In the genomic region with DNA sequence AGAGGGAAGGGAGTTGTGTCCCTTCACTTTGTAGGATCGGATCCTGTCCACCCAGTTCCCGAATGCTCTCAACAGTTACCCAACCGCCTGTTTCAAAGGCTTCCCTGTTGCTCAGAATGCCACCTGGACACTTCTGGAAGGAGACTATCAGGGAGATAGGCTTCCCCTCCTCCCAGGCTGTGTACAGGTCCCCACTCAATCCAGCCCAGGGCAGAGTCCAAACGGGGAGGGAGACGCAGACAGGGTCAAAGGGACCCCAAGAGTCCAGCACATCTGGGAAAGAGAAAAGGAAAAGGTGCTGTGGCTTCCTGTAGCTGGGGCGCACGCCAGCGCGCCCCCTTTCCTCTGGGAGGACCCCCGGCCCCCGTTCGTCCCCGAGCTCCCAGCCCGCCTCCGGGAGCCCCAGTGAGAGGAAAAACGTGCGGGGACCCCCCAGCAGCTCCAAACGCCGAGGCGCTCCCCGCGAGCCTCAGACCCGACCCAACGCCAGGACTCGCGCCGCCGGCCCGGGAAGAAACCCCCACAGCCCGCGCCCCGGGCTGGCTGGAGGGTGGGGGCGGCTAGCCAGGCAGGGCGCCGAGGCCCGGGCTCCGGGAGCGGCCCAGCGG, we compare ENCODE assay signal across 8 cellular contexts. TPM values are rescaled to one million over a fixed set of nuclear protein-coding genes. Genes with fewer than 3 reads are reported as not detected.
A peak's percentile ranks its signal among the peaks of the same experiment; 100 is the strongest.
DNase-seq lines count a peak whose midpoint lies in the region; ATAC-seq and TF ChIP-seq lines count a peak whose summit lies in the region.

No MANE protein-coding gene starts in this region.

- peak overlapping the region; percentile 58; the same call in 1 of the 2 replicates for H2BK120ac ChIP-seq in IMR-90 (ENCODE audit: low read depth, low read length)

- H2AK5ac ChIP-seq in IMR-90 (ENCODE audit: low read depth, low read length): peak overlapping the region; percentile 76

- peaks cover 50% of the 10 kb centered on the region for H4K20me1 ChIP-seq in IMR-90 (ENCODE audit: insufficient read depth, low read length)

- H3K4me1 Mint-ChIP-seq in activated CD8-positive, alpha-beta memory T cell treated with anti-CD3 and anti-CD28 coated beads, Interleukin-2, amount 10 ng/mL, durations not matched to agents 7 days and 5 days: peaks cover 41% of the 10 kb centered on the region

- H3K56ac ChIP-seq in IMR-90 (ENCODE audit: extremely low read depth, insufficient read depth, low read length): peak overlapping the region; percentile 91

- H3K36me3 Mint-ChIP-seq in activated CD8-positive, alpha-beta memory T cell treated with anti-CD3 and anti-CD28 coated beads, Interleukin-2, amount 10 ng/mL, durations not matched to agents 7 days and 5 days: peaks cover 32% of the 10 kb centered on the region

- peak overlapping the region; percentile 69 for H3K4me3 ChIP-seq in IMR-90 (ENCODE audit: insufficient read depth, low read depth, low read length)

- peak overlapping the region; percentile 11 to 82; a peak in 2 of 4 replicates for H4K8ac ChIP-seq in IMR-90 (ENCODE audit: low read depth in 2 of 2, low read length in 2 of 2)

- peak overlapping the region; percentile 86 for H2BK5ac ChIP-seq in IMR-90 (ENCODE audit: low read depth, low read length, poor library complexity, severe bottlenecking)

- in situ Hi-C loops in IMR-90 (cut with MboI; ENCODE audit: low sequenced_read_pairs): no loop called here

- H3K4me3 Mint-ChIP-seq in activated CD8-positive, alpha-beta memory T cell treated with anti-CD3 and anti-CD28 coated beads, Interleukin-2, amount 10 ng/mL, durations not matched to agents 7 days and 5 days: peak overlapping the region; percentile 95

- peaks cover 2% of the 10 kb centered on the region for H3K27me3 Mint-ChIP-seq in activated CD8-positive, alpha-beta memory T cell treated with anti-CD3 and anti-CD28 coated beads, Interleukin-2, amount 10 ng/mL, durations not matched to agents 7 days and 5 days

- H2BK20ac ChIP-seq in IMR-90 (ENCODE audit: low read depth, low read length): no peak overlapping the region

- intact Hi-C loops in IMR-90 (cut with micrococcal nuclease) (no loop called here), left cardiac atrium (cut with DNase I) (loop anchor here in 1 of 2 donors (5.0 kb wide), 1 partner anchor 42 kb away; the partner anchor contains the start of gene REXO4)

- H3K14ac ChIP-seq in IMR-90 (replicated peaks; ENCODE audit: low read depth, low read length): peak overlapping the region; percentile 89

- H2AK9ac ChIP-seq in IMR-90 (replicated peaks; ENCODE audit: low read depth, low read length, poor library complexity): peak overlapping the region; percentile 94

- peaks cover 24% of the 10 kb centered on the region for H3K36me3 ChIP-seq in IMR-90 (ENCODE audit: control insufficient read depth, insufficient read depth, low read length)

- H3K79me1 ChIP-seq in IMR-90 (ENCODE audit: low read depth in 1 of 2, low read length in 2 of 2): peaks cover 7 to 33% of the 10 kb centered on the region in 2 experiments; a peak in 3 of 4 replicates

- H3K9me3 Mint-ChIP-seq in activated CD8-positive, alpha-beta memory T cell treated with anti-CD3 and anti-CD28 coated beads, Interleukin-2, amount 10 ng/mL, durations not matched to agents 7 days and 5 days (ENCODE audit: low read depth): no peaks in the 10 kb centered on the region

- dilution Hi-C loops in IMR-90 (cut with HindIII; ENCODE audit: low sequenced_read_pairs, unreplicated experiment): no loop called here

- no peaks in the 10 kb centered on the region for H3K9me3 ChIP-seq in IMR-90 (ENCODE audit: control insufficient read depth, insufficient read depth, low read length)

- H3K4ac ChIP-seq in IMR-90 (ENCODE audit: low read depth, low read length): peak overlapping the region; percentile 85

- H3K9ac ChIP-seq in IMR-90 (ENCODE audit: low read depth, low read length): peak overlapping the region; percentile 97

- TF ChIP-seq RAD21 in IMR-90 (IDR thresholded peaks at IDR 0.05; ENCODE audit: low read length): no peak

- H3K23ac ChIP-seq in IMR-90 (ENCODE audit: low read depth, low read length): peak overlapping the region; percentile 87

- 0 out of 3 replicates have a peak overlapping the region, but pooled peaks have one; percentile 3 for H2BK15ac ChIP-seq in IMR-90 (ENCODE audit: low read depth, low read length)

- peak overlapping the region; percentile 94 for H2AFZ ChIP-seq in IMR-90 (replicated peaks; ENCODE audit: low read length, poor library complexity)

- H4K5ac ChIP-seq in IMR-90 (ENCODE audit: low read depth, low read length): peak overlapping the region; percentile 4

- H3K27me3 ChIP-seq in IMR-90 (ENCODE audit: control insufficient read depth, insufficient read depth, low read length): no peaks in the 10 kb centered on the region

- WGBS in IMR-90 (ENCODE audit: extremely low coverage in 2 of 2, insufficient read length in 1 of 2), 2 experiments: no CpG with 5 or more reads among the region's 39 CpGs

- CTCF ChIA-PET in IMR-90 (lab: Yijun Ruan, JAX): no interaction called here
- CTCF ChIA-PET in activated CD8-positive, alpha-beta memory T cell treated with anti-CD3 and anti-CD28 coated beads, Interleukin-2, amount 10 ng/mL, durations not matched to agents 7 days and 5 days (lab: Charles Lee): interaction anchor here (0.7 to 6.3 kb wide), 9 partner anchors 11 to 407 kb away, joined by 3 to 100 read pairs (median 4); partner anchors contain the start of genes MED22, RPL7A, SURF1 and SURF2

- TF ChIP-seq POLR2A in IMR-90 (IDR thresholded peaks at IDR 0.05; ENCODE audit: low read depth, low read length): no peak; the same call in 1 of the 2 replicates

- peak; percentile 58 for DNase-seq in EL
- peak; percentile 46 for DNase-seq in IMR-90
- DNase-seq in activated CD8-positive, alpha-beta memory T cell treated with anti-CD3 and anti-CD28 coated beads, Interleukin-2, amount 10 ng/mL, durations not matched to agents 7 days and 5 days: peak; percentile 58
- DNase-seq in left cardiac atrium: peak; percentile 38
- DNase-seq in retina: peak; percentile 49
- no peak for DNase-seq in cerebellum (ENCODE audit: low spot score)
- no peak for DNase-seq in NCI-H1436 (lab: John Stamatoyannopoulos, UW)

- peaks cover 20% of the 10 kb centered on the region for H3K9me1 ChIP-seq in IMR-90 (ENCODE audit: insufficient read depth, low read length)

- H3K18ac ChIP-seq in IMR-90 (ENCODE audit: low read depth, low read length): peak overlapping the region; percentile 12; the same call in 1 of the 2 replicates

- peak overlapping the region; percentile 100 for H3K27ac Mint-ChIP-seq in activated CD8-positive, alpha-beta memory T cell treated with anti-CD3 and anti-CD28 coated beads, Interleukin-2, amount 10 ng/mL, durations not matched to agents 7 days and 5 days

- POLR2A ChIA-PET in IMR-90 (lab: Charles Lee; ENCODE audit: unreplicated experiment): no interaction called here

- H3K4me1 ChIP-seq in IMR-90 (ENCODE audit: control insufficient read depth, insufficient read depth, low read length): peaks cover 11% of the 10 kb centered on the region

- BruUV-seq in IMR-90 (replicated peaks; lab: Mats Ljungman, UMichigan): no TSS peak

- ATAC-seq in GM21360 (IDR thresholded peaks at IDR 0.05; ENCODE audit: unreplicated experiment) (peak; percentile 7), IMR-90 (ENCODE audit: low read depth) (peak; percentile 13), left cardiac atrium (peak; percentile 4 to 22)
- ATAC-seq in activated CD8-positive, alpha-beta memory T cell treated with anti-CD3 and anti-CD28 coated beads, Interleukin-2, amount 10 ng/mL, durations not matched to agents 7 days and 5 days: peak; percentile 3

- TF ChIP-seq CTCF in IMR-90 (conservative IDR thresholded peaks at IDR 0.05; ENCODE audit: low read depth, low read length): 0 out of 2 replicates have a peak, but pooled peaks have one; percentile 20

- H4K91ac ChIP-seq in IMR-90 (ENCODE audit: insufficient read depth, low read depth, low read length): peak overlapping the region; percentile 65

- peak overlapping the region; percentile 89 for H3K27ac ChIP-seq in IMR-90 (ENCODE audit: insufficient read depth, low read length)

- H3K4me2 ChIP-seq in IMR-90 (ENCODE audit: low read depth, low read length): peak overlapping the region; percentile 97

RNA-seq across cellular contexts. Expression of gene SURF4, which starts 0.6 kb away (rescaled TPM):
- total RNA-seq in IMR-90 (2012; rRNA removed) (512 and 532 TPM in 2 replicates), left cardiac atrium (100 to 1,000 TPM in 1 of 2 donors, 10 to 100 TPM in 1; 95.4 to 127 TPM), cerebellum (64.6 TPM)
- 293 and 307 TPM in 2 replicates for polyA plus RNA-seq in IMR-90 (2012; rRNA removed)
- polyA plus RNA-seq in IMR-90 (2012; cell fraction: cytosol; rRNA removed): 265 and 338 TPM in 2 replicates
- polyA plus RNA-seq in IMR-90 (2012; cell fraction: nucleus; rRNA removed; ENCODE audit: low replicate concordance): 202 and 210 TPM in 2 replicates
- total RNA-seq in activated CD8-positive, alpha-beta memory T cell treated with anti-CD3 and anti-CD28 coated beads, Interleukin-2, amount 10 ng/mL, durations not matched to agents 7 days and 5 days: 100 to 1,000 TPM; 218 to 304 TPM

RNA-seq across cellular contexts. Expression of gene STKLD1, which starts 0.9 kb away (rescaled TPM):
- total RNA-seq in IMR-90 (2012; rRNA removed) (0.28 and 0.54 TPM in 2 replicates), left cardiac atrium (1 to 10 TPM in 1 of 2 donors, under 1 TPM in 1; 0.77 to 1.1 TPM), cerebellum (2.0 TPM)
- 0.65 and 0.69 TPM in 2 replicates for polyA plus RNA-seq in IMR-90 (2012; rRNA removed)
- 0.26 and 0.82 TPM in 2 replicates for polyA plus RNA-seq in IMR-90 (2012; cell fraction: cytosol; rRNA removed)
- polyA plus RNA-seq in IMR-90 (2012; cell fraction: nucleus; rRNA removed; ENCODE audit: low replicate concordance): 1.1 and 3.1 TPM in 2 replicates
- total RNA-seq in activated CD8-positive, alpha-beta memory T cell treated with anti-CD3 and anti-CD28 coated beads, Interleukin-2, amount 10 ng/mL, durations not matched to agents 7 days and 5 days: 1 to 10 TPM in 1 of 2 experiments, under 1 TPM in 1; 0.20 to 1.4 TPM

RNA-seq across cellular contexts. Expression of gene SURF2, which starts 18.9 kb away (rescaled TPM):
- total RNA-seq in IMR-90 (2012; rRNA removed) (9.9 and 12.5 TPM in 2 replicates), left cardiac atrium (10 to 100 TPM; 10.6 to 15.5 TPM), cerebellum (11.0 TPM)
- 16.3 and 21.8 TPM in 2 replicates for polyA plus RNA-seq in IMR-90 (2012; rRNA removed)
- polyA plus RNA-seq in IMR-90 (2012; cell fraction: cytosol; rRNA removed): 15.3 and 16.3 TPM in 2 replicates
- polyA plus RNA-seq in IMR-90 (2012; cell fraction: nucleus; rRNA removed; ENCODE audit: low replicate concordance): 6.4 and 7.7 TPM in 2 replicates
- total RNA-seq in activated CD8-positive, alpha-beta memory T cell treated with anti-CD3 and anti-CD28 coated beads, Interleukin-2, amount 10 ng/mL, durations not matched to agents 7 days and 5 days: 10 to 100 TPM; 14.9 to 23.2 TPM

RNA-seq across cellular contexts. Expression of gene SURF1, which starts 18.9 kb away (rescaled TPM):
- total RNA-seq in IMR-90 (2012; rRNA removed) (10.3 and 15.1 TPM in 2 replicates), left cardiac atrium (10 to 100 TPM; 34.1 to 42.5 TPM), cerebellum (5.1 TPM)
- 23.4 and 24.5 TPM in 2 replicates for polyA plus RNA-seq in IMR-90 (2012; rRNA removed)
- polyA plus RNA-seq in IMR-90 (2012; cell fraction: cytosol; rRNA removed): 26.2 and 28.8 TPM in 2 replicates
- polyA plus RNA-seq in IMR-90 (2012; cell fraction: nucleus; rRNA removed; ENCODE audit: low replicate concordance): 30.8 and 41.3 TPM in 2 replicates
- total RNA-seq in activated CD8-positive, alpha-beta memory T cell treated with anti-CD3 and anti-CD28 coated beads, Interleukin-2, amount 10 ng/mL, durations not matched to agents 7 days and 5 days: 10 to 100 TPM; 35.4 to 35.6 TPM

RNA-seq across cellular contexts. Expression of gene RPL7A, which starts 27.2 kb away (rescaled TPM):
- total RNA-seq in IMR-90 (2012; rRNA removed) (3,220 TPM in 2 replicates), left cardiac atrium (1,000 to 10,000 TPM; 1,074 to 1,076 TPM), cerebellum (564 TPM)
- polyA plus RNA-seq in IMR-90 (2012; rRNA removed): 4,034 and 4,096 TPM in 2 replicates
- 2,804 and 4,707 TPM in 2 replicates for polyA plus RNA-seq in IMR-90 (2012; cell fraction: cytosol; rRNA removed)
- 1,074 and 2,046 TPM in 2 replicates for polyA plus RNA-seq in IMR-90 (2012; cell fraction: nucleus; rRNA removed; ENCODE audit: low replicate concordance)
- total RNA-seq in activated CD8-positive, alpha-beta memory T cell treated with anti-CD3 and anti-CD28 coated beads, Interleukin-2, amount 10 ng/mL, durations not matched to agents 7 days and 5 days: 1,000 to 10,000 TPM; 1,729 to 2,113 TPM

Comparison
In these comparisons a context has a peak if more than half of its experiments do, and no peak if none do; other contexts are left out.
1. DNase-seq: peak in EL (single experiment), IMR-90 (single experiment), activated CD8-positive, alpha-beta memory T cell treated with anti-CD3 and anti-CD28 coated beads, Interleukin-2, amount 10 ng/mL, durations not matched to agents 7 days and 5 days (single experiment), left cardiac atrium (single experiment) and retina (single experiment); none in cerebellum (single experiment) and NCI-H1436 (single experiment).
2. Peak in every context shown above with its lines, with median percentiles within 50 percentile points of each other: ATAC-seq.